Comparison of ENCODE assay signal across 22 cellular contexts in genomic region chr9:124488641-124489040, GRCh38. TPM values are rescaled to one million over a fixed set of nuclear protein-coding genes. Genes with fewer than 3 reads are reported as not detected.
DNase-seq lines count a peak whose midpoint lies in the region; ATAC-seq, FAIRE-seq and TF ChIP-seq lines count a peak whose summit lies in the region.
"Had no signal": no experiment of that assay in that cellular context is flagged by ENCODE, and none has a peak within 500 bp of the region (broad histone marks: within the 10 kb centered on the region; RNA-seq: fewer than 3 reads in every experiment).

No MANE protein-coding gene starts in this region.

- peaks cover 48% of the 10 kb centered on the region for H3K4me1 Mint-ChIP-seq in neural progenitor cell
- no peaks in the 10 kb centered on the region for H3K4me1 Mint-ChIP-seq in activated CD4-positive, alpha-beta T cell treated with anti-CD3 and anti-CD28 coated beads, Interleukin-2, amount 10 ng/mL, durations not matched to agents 24 days and 14 days
- H3K4me1 Mint-ChIP-seq: CD14-positive monocyte; CD4-positive, alpha-beta memory T cell had no signal

- ATAC-seq in K562 (no peak), HG03159 (IDR thresholded peaks at IDR 0.05; ENCODE audit: unreplicated experiment) (no peak)
- ATAC-seq: A549 had no signal

- H3K9me3 ChIP-seq in BLaER1 (no peaks in the 10 kb centered on the region), K562 (replicated peaks; ENCODE audit: control insufficient read depth, insufficient read depth, low read depth, low read length) (no peaks in the 10 kb centered on the region), neural progenitor cell (ENCODE audit: low read depth) (no peaks in the 10 kb centered on the region), SJCRH30 (replicated peaks) (no peaks in the 10 kb centered on the region)
- H3K9me3 ChIP-seq: A549 had no signal

- no peaks in the 10 kb centered on the region for H3K36me3 Mint-ChIP-seq in neural progenitor cell
- no peaks in the 10 kb centered on the region for H3K36me3 Mint-ChIP-seq in activated CD4-positive, alpha-beta T cell treated with anti-CD3 and anti-CD28 coated beads, Interleukin-2, amount 10 ng/mL, durations not matched to agents 24 days and 14 days (ENCODE audit: low read depth)
- H3K36me3 Mint-ChIP-seq: CD14-positive monocyte; CD4-positive, alpha-beta memory T cell had no signal

- H3K9me3 Mint-ChIP-seq in neural progenitor cell, result peaks cover under 1% of the 10 kb centered on the region
- H3K9me3 Mint-ChIP-seq in activated CD4-positive, alpha-beta T cell treated with anti-CD3 and anti-CD28 coated beads, Interleukin-2, amount 10 ng/mL, durations not matched to agents 24 days and 14 days, result no peaks in the 10 kb centered on the region
- H3K9me3 Mint-ChIP-seq: CD14-positive monocyte; CD4-positive, alpha-beta memory T cell; HFFc6 had no signal

- no peaks in the 10 kb centered on the region for H3K79me2 ChIP-seq in K562 (ENCODE audit: control insufficient read depth, insufficient read depth, low read length)
- H3K79me2 ChIP-seq in neural progenitor cell (ENCODE audit: low read depth), result no peaks in the 10 kb centered on the region

- H4K20me1 ChIP-seq in BLaER1, result no peaks in the 10 kb centered on the region
- peaks cover 20% of the 10 kb centered on the region for H4K20me1 ChIP-seq in K562 (replicated peaks; ENCODE audit: control insufficient read depth, insufficient read depth, low read length)
- H4K20me1 ChIP-seq in neural progenitor cell (ENCODE audit: low read depth), result no peaks in the 10 kb centered on the region

- H3K4me3 Mint-ChIP-seq in neural progenitor cell, result peak overlapping the region; percentile 43
- no peak overlapping the region for H3K4me3 Mint-ChIP-seq in activated CD4-positive, alpha-beta T cell treated with anti-CD3 and anti-CD28 coated beads, Interleukin-2, amount 10 ng/mL, durations not matched to agents 24 days and 14 days
- H3K4me3 Mint-ChIP-seq: CD14-positive monocyte; CD4-positive, alpha-beta memory T cell; HFFc6 had no signal

- no peak for TF ChIP-seq EP300 in K562 (IDR thresholded peaks at IDR 0.05; ENCODE audit: low read length)

- H3K27ac ChIP-seq in BLaER1 (no peak overlapping the region), K562 (ENCODE audit: extremely low read depth, low read depth, low read length) (no peak overlapping the region), neural progenitor cell (no peak overlapping the region), SJCRH30 (no peak overlapping the region)
- H3K27ac ChIP-seq: 22Rv1, A549, GM23248 had no signal

- no peaks in the 10 kb centered on the region for H3K4me1 ChIP-seq in BLaER1
- H3K4me1 ChIP-seq in K562 (replicated peaks in 1 of 2; ENCODE audit: control insufficient read depth in 2 of 2, insufficient read depth in 2 of 2, low read length in 2 of 2), result peaks cover 0 to 31% of the 10 kb centered on the region in 2 experiments; a peak in 2 of 5 replicates
- H3K4me1 ChIP-seq in neural progenitor cell, result peaks cover 63% of the 10 kb centered on the region
- no peaks in the 10 kb centered on the region for H3K4me1 ChIP-seq in SJCRH30
- H3K4me1 ChIP-seq: A549 had no signal

- H2AFZ ChIP-seq in K562 (ENCODE audit: low read depth, low read length) (no peak overlapping the region), neural progenitor cell (replicated peaks) (no peak overlapping the region)
- H2AFZ ChIP-seq: GM23248 had no signal

- no peak for TF ChIP-seq RAD21 in K562 (CRISPR knock-in tag; conservative IDR thresholded peaks at IDR 0.05 in 1 of 2, IDR thresholded peaks at IDR 0.05 in 1 of 2)

- H3K4me3 ChIP-seq in BLaER1, result no peak overlapping the region
- no peak overlapping the region for H3K4me3 ChIP-seq in K562
- no peak overlapping the region for H3K4me3 ChIP-seq in neural progenitor cell
- H3K4me3 ChIP-seq in SJCRH30, result no peak overlapping the region
- H3K4me3 ChIP-seq: A549, GM23248 had no signal

- peak; percentile 11 for DNase-seq in DMS79 treated with DMSO at 0.1 percent for 48 hours (lab: John Stamatoyannopoulos, UW)
- DNase-seq in DMS79 (lab: John Stamatoyannopoulos, UW), result no peak
- no peak for DNase-seq in K562 (ENCODE audit: extremely low read depth in 1 of 4, low spot score in 3 of 4)
- no peak for DNase-seq in neural progenitor cell (ENCODE audit: low spot score)
- no peak for DNase-seq in SJCRH30
- no peak for DNase-seq in activated CD4-positive, alpha-beta T cell treated with anti-CD3 and anti-CD28 coated beads, Interleukin-2, amount 10 ng/mL, durations not matched to agents 24 days and 14 days
- DNase-seq: AML-193; CD4-positive, alpha-beta memory T cell; DMS153; HCEC 1CT had no signal

- peaks cover 42% of the 10 kb centered on the region for H3F3A ChIP-seq in neural progenitor cell (ENCODE audit: low read depth)

- no peak overlapping the region for H3K4me2 ChIP-seq in BLaER1
- no peak overlapping the region for H3K4me2 ChIP-seq in K562 (ENCODE audit: insufficient read depth, low read length)
- H3K4me2 ChIP-seq in neural progenitor cell, result no peak overlapping the region
- H3K4me2 ChIP-seq: A549 had no signal

- POLR2A ChIA-PET in K562 (lab: Yijun Ruan, JAX), result interaction anchor here (1.1 kb wide), 1 partner anchor 107 kb away, joined by 3 read pairs; no protein-coding TSS in a partner anchor

- H3K27me3 ChIP-seq in BLaER1, result no peaks in the 10 kb centered on the region
- peaks cover 33 to 82% of the 10 kb centered on the region in 2 experiments for H3K27me3 ChIP-seq in K562 (ENCODE audit: control insufficient read depth in 2 of 2, insufficient read depth in 2 of 2, low read length in 2 of 2)
- H3K27me3 ChIP-seq in neural progenitor cell, result no peaks in the 10 kb centered on the region
- H3K27me3 ChIP-seq in SJCRH30, result peaks cover 69% of the 10 kb centered on the region

- TF ChIP-seq CTCF in K562 (IDR thresholded peaks at IDR 0.05 in 2 of 3, conservative IDR thresholded peaks at IDR 0.05 in 1 of 3; ENCODE audit: insufficient read depth in 2 of 3, low read depth in 1 of 3, low read length in 3 of 3) (no peak), neural progenitor cell (IDR thresholded peaks at IDR 0.05) (no peak)

- no peaks in the 10 kb centered on the region for H3K9me1 ChIP-seq in K562 (ENCODE audit: control insufficient read depth, insufficient read depth, low read length)

- TF ChIP-seq POLR2A in K562 (conservative IDR thresholded peaks at IDR 0.05), result no peak

- CTCF ChIA-PET in K562 (lab: Yijun Ruan, JAX; ENCODE audit: low intra/inter-chr PET ratio), result no interaction called here

- H3K36me3 ChIP-seq in BLaER1 (no peaks in the 10 kb centered on the region), K562 (ENCODE audit: control insufficient read depth, insufficient read depth, low read length) (no peaks in the 10 kb centered on the region), neural progenitor cell (no peaks in the 10 kb centered on the region), SJCRH30 (no peaks in the 10 kb centered on the region)

- intact Hi-C loops in K562 (cut with micrococcal nuclease), result no loop called here
- intact Hi-C loops in activated CD4-positive, alpha-beta T cell treated with anti-CD3 and anti-CD28 coated beads, Interleukin-2, amount 10 ng/mL, durations not matched to agents 24 days and 14 days (cut with micrococcal nuclease), result no loop called here

- peaks cover 19% of the 10 kb centered on the region for H3K27me3 Mint-ChIP-seq in neural progenitor cell (ENCODE audit: insufficient read depth, low read depth)
- H3K27me3 Mint-ChIP-seq in activated CD4-positive, alpha-beta T cell treated with anti-CD3 and anti-CD28 coated beads, Interleukin-2, amount 10 ng/mL, durations not matched to agents 24 days and 14 days, result no peaks in the 10 kb centered on the region

- H3K9ac ChIP-seq in BLaER1 (0 out of 2 replicates have a peak overlapping the region, but pooled peaks have one; percentile 24), K562 (ENCODE audit: insufficient read depth in 1 of 2, low read depth in 2 of 2, low read length in 2 of 2) (no peak overlapping the region), neural progenitor cell (no peak overlapping the region)
- H3K9ac ChIP-seq: GM23248 had no signal

- WGBS in K562 (ENCODE audit: insufficient coverage, low coverage, missing lambda C conversion rate), result 33% methylated on average over 6 of the region's 6 CpGs

- in situ Hi-C loops in K562 (cut with MboI), result no loop called here

- FAIRE-seq in K562 (lab: Jason Lieb, UNC), result no peak
- FAIRE-seq: A549, G401.6, GM12891, GM19239, H54 had no signal

- no TSS peak for BruUV-seq in K562 (replicated peaks; lab: Mats Ljungman, UMichigan)

- H3K27ac Mint-ChIP-seq in neural progenitor cell, result peak overlapping the region; percentile 85
- H3K27ac Mint-ChIP-seq in activated CD4-positive, alpha-beta T cell treated with anti-CD3 and anti-CD28 coated beads, Interleukin-2, amount 10 ng/mL, durations not matched to agents 24 days and 14 days, result no peak overlapping the region
- H3K27ac Mint-ChIP-seq: CD14-positive monocyte; CD4-positive, alpha-beta memory T cell; HFFc6 had no signal

RNA-seq across cellular contexts. Expression of gene NR5A1, which starts 18.6 kb away (rescaled TPM):
- 0.65 TPM in 1 of 2 replicates, not detected in the other for total RNA-seq in K562 (2011; cell fraction: chromatin; rRNA removed; ENCODE audit: low replicate concordance)
- not detected in 2 replicates for total RNA-seq in K562 (2011; cell fraction: nucleolus; rRNA removed)
- total RNA-seq in K562 (2011; cell fraction: nucleoplasm; rRNA removed), result 0.15 TPM in 1 of 2 replicates, not detected in the other
- total RNA-seq in K562 (2014; rRNA removed) (0.32 TPM in 1 of 2 replicates, not detected in the other), K562 (2014; rRNA removed; fragmentation: Illumina TruSeq; extraction: Trizol) (not detected in 2 replicates), K562 (2015; rRNA removed; fragmentation: Illumina TruSeq; extraction: Trizol) (not detected in 2 replicates), K562 (2021) (0.20 and 0.40 TPM in 2 replicates), neural progenitor cell (ENCODE audit: low replicate concordance) (1.0 and 3.3 TPM in 2 replicates)
- polyA plus RNA-seq in K562 (2011; rRNA removed) (0.11 TPM in 1 of 2 replicates, not detected in the other), K562 (2014; fragmentation: Illumina TruSeq; extraction: Trizol) (not detected in 2 replicates), K562 (2014; fragmentation: Nextera tagmentation; extraction: Ambion mirVana) (not detected), K562 (2014; rRNA removed) (not detected in 2 replicates)
- polyA plus RNA-seq in K562 (2011; cell fraction: cytosol; rRNA removed), result 0.49 TPM in 1 of 2 replicates, not detected in the other
- polyA plus RNA-seq in K562 (2011; cell fraction: nucleus; rRNA removed), result 0.26 TPM in 1 of 2 replicates, not detected in the other
- polyA plus RNA-seq in K562 (2012), result not detected in 2 replicates
- polyA minus RNA-seq in K562 (2011; rRNA and poly(A)+ RNA removed), result not detected in 2 replicates
- polyA minus RNA-seq in K562 (2011; cell fraction: cytosol; rRNA and poly(A)+ RNA removed), result not detected in 2 replicates
- 0.27 TPM in 1 of 2 replicates, not detected in the other for polyA minus RNA-seq in K562 (2011; cell fraction: nucleus; rRNA and poly(A)+ RNA removed)
- not detected in 2 replicates for total RNA-seq in SJCRH30 (2014; rRNA removed; shearing (Covaris generic))
- not detected in 2 replicates for total RNA-seq in activated CD4-positive, alpha-beta T cell treated with anti-CD3 and anti-CD28 coated beads, Interleukin-2, amount 10 ng/mL, durations not matched to agents 24 days and 14 days
- total RNA-seq: CD4-positive, alpha-beta memory T cell; GM23248; HFFc6 had no signal
- polyA plus RNA-seq: A549; BJ; CD14-positive monocyte; CD4-positive, alpha-beta memory T cell; GM23248 had no signal

RNA-seq across cellular contexts. Expression of gene ADGRD2, which starts 38.4 kb away (rescaled TPM):
- not detected in 2 replicates for total RNA-seq in K562 (2011; cell fraction: chromatin; rRNA removed; ENCODE audit: low replicate concordance)
- 0.17 TPM in 1 of 2 replicates, not detected in the other for total RNA-seq in K562 (2011; cell fraction: nucleolus; rRNA removed)
- not detected in 2 replicates for total RNA-seq in K562 (2011; cell fraction: nucleoplasm; rRNA removed)
- not detected in 2 replicates for total RNA-seq in K562 (2014; rRNA removed)
- not detected in 2 replicates for total RNA-seq in K562 (2014; rRNA removed; fragmentation: Illumina TruSeq; extraction: Trizol)
- not detected in 2 replicates for total RNA-seq in K562 (2015; rRNA removed; fragmentation: Illumina TruSeq; extraction: Trizol)
- total RNA-seq in K562 (2021), result not detected in 2 replicates
- polyA plus RNA-seq in K562 (2011; rRNA removed), result not detected in 2 replicates
- not detected in 2 replicates for polyA plus RNA-seq in K562 (2011; cell fraction: cytosol; rRNA removed)
- 0.28 TPM in 1 of 2 replicates, not detected in the other for polyA plus RNA-seq in K562 (2011; cell fraction: nucleus; rRNA removed)
- polyA plus RNA-seq in K562 (2012), result not detected in 2 replicates
- not detected in 2 replicates for polyA plus RNA-seq in K562 (2014; fragmentation: Illumina TruSeq; extraction: Trizol)
- not detected for polyA plus RNA-seq in K562 (2014; fragmentation: Nextera tagmentation; extraction: Ambion mirVana)
- polyA plus RNA-seq in K562 (2014; rRNA removed), result not detected in 2 replicates
- not detected in 2 replicates for polyA minus RNA-seq in K562 (2011; rRNA and poly(A)+ RNA removed)
- not detected in 2 replicates for polyA minus RNA-seq in K562 (2011; cell fraction: cytosol; rRNA and poly(A)+ RNA removed)
- polyA minus RNA-seq in K562 (2011; cell fraction: nucleus; rRNA and poly(A)+ RNA removed), result not detected in 2 replicates
- total RNA-seq in neural progenitor cell (ENCODE audit: low replicate concordance), result 0.13 and 0.43 TPM in 2 replicates
- total RNA-seq in SJCRH30 (2014; rRNA removed; shearing (Covaris generic)), result not detected in 2 replicates
- not detected in 2 replicates for total RNA-seq in activated CD4-positive, alpha-beta T cell treated with anti-CD3 and anti-CD28 coated beads, Interleukin-2, amount 10 ng/mL, durations not matched to agents 24 days and 14 days
- total RNA-seq: CD4-positive, alpha-beta memory T cell; GM23248; HFFc6 had no signal
- polyA plus RNA-seq: A549; BJ; CD14-positive monocyte; CD4-positive, alpha-beta memory T cell; GM23248 had no signal
